1 cellular context compared by ENCODE assay signal in the genomic region with DNA sequence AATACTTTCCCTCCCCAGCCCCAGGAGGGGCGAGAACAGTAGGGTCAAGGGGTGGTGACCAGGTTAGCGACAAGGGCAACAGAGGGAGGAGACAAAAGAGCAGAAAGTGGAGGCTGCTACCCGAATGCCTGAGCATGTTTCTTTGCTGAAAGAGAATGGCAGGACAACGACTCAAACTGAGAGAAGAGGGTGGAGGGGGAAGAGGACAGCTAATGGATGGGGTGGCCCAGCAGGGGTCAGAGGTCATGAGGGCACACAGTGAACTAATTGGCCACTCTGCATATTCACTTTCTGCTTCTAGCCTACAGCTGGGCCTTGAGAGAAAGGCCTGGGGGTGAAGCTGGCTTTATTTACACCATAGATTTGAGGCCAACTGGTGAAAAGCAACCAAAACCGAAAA.
TF ChIP-seq lines count a peak whose summit lies in the region.

No MANE protein-coding gene starts in this region.

TF ChIP-seq in GM12878, 131 proteins besides CTCF, POLR2A, EP300 and RAD21:
- peak; percentile 37; the same call in 1 of the 2 replicates for TF ChIP-seq NR2C1 (IDR thresholded peaks at IDR 0.05)
- TF ChIP-seq NR2F1 (conservative IDR thresholded peaks at IDR 0.05) = peak; percentile 41; the same call in 1 of the 2 replicates
- no peak for TF ChIP-seq BCL11A (IDR thresholded peaks at IDR 0.05; ENCODE audit: low read depth, low read length)
TF ChIP-seq in GM12878: peak in this region for 2.
